ENCODE assay signal across 8 cellular contexts in the genomic region with DNA sequence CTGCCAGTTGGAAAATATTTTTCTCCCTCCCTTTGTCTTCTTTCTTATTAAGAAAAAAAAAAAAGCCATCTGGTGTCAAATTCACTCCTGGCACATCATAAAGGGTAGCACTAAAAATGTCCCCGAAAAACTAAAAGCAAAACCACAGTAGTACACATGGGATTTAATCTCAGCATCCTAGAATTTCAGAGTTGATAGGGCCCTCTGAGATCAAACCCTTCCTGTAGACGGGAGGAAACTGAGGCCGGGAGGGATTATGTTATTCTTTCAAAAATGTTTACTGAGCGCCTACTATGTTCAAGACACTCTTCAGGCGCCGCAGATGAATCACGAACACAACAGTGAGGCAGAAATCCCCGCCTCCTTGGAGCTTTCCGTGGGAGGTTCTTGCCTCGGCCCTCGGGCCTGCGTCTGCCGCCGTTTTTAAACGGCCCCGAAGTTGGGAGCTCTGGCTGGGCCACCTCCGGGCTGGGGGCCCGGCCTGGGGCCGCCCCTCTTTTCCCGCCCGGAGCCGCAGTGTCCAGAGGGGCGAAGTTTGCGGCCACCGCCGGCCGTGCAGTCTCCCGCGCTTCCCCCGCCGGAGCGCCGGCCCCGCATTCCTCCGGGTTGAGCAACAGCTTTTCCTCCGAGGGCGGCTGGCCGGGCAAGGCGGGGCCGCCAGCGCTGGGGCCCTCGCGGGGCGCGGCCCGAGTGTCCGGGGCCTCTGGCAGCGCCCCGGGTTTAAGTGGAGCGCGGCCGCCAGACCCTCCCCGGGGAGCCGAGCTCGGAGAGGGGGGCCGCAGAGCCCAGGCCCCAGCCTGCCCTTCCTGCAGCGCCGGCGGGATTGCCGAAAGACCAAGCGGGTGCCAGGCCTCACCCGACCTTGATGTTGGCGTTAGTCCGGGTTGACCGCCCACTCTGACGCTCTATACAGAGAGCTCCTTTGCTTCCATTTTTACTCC. TPM values are rescaled to one million over a fixed set of nuclear protein-coding genes. Genes with fewer than 3 reads are reported as not detected.
DNase-seq lines count a peak whose midpoint lies in the region; ATAC-seq and TF ChIP-seq lines count a peak whose summit lies in the region.

No MANE protein-coding gene starts in this region.

- H3K4me3 ChIP-seq in AG09309 (ENCODE audit: control insufficient read depth, low read depth, low read length) (peak overlapping the region; percentile 47), hepatocyte (peak overlapping the region; percentile 25), sigmoid colon (peak overlapping the region; percentile 38 to 63 (median 54))

- peaks cover 12% of the 10 kb centered on the region for H3K4me1 Mint-ChIP-seq in T-helper 17 cell

- no peaks in the 10 kb centered on the region for H3K79me2 ChIP-seq in hepatocyte

- peak in 2 of 4 donors; percentile 2 to 12 for TF ChIP-seq EP300 in sigmoid colon (IDR thresholded peaks at IDR 0.05)

- WGBS in hepatocyte (ENCODE audit: low lambda C conversion rate, missing lambda C conversion rate), result 7% methylated on average over 41 of the region's 66 CpGs
- 1 to 3% methylated on average over 66 of the region's 66 CpGs for WGBS in sigmoid colon, 2 donors

- peak overlapping the region; percentile 91 for H3K4me3 Mint-ChIP-seq in T-helper 17 cell

- H3K27ac Mint-ChIP-seq in T-helper 17 cell, result peak overlapping the region; percentile 16

- H4K20me1 ChIP-seq in hepatocyte (ENCODE audit: insufficient read depth, poor library complexity, severe bottlenecking), result no peaks in the 10 kb centered on the region

- H3K36me3 Mint-ChIP-seq in T-helper 17 cell (ENCODE audit: low read depth), result peaks cover 3% of the 10 kb centered on the region

- peak overlapping the region; percentile 83 for H3K4me2 ChIP-seq in hepatocyte

- peak overlapping the region; percentile 92 for H3K27ac ChIP-seq in hepatocyte
- peak overlapping the region; percentile 90 to 99 (median 96) for H3K27ac ChIP-seq in sigmoid colon

- H3K27me3 Mint-ChIP-seq in T-helper 17 cell, result peaks cover 20% of the 10 kb centered on the region

- no peaks in the 10 kb centered on the region for H3K9me2 ChIP-seq in hepatocyte (replicated peaks; ENCODE audit: insufficient read depth)

- ATAC-seq in GM19043 (IDR thresholded peaks at IDR 0.05; ENCODE audit: low read depth, unreplicated experiment) (peak; percentile 57), HG03439 (IDR thresholded peaks at IDR 0.05; ENCODE audit: unreplicated experiment) (peak; percentile 76), T-helper 17 cell (peak; percentile 91)

- intact Hi-C loops in sigmoid colon (cut with DNase I), result loop anchor here (2.0 kb wide), 1 partner anchor 14 kb away; no protein-coding TSS in a partner anchor

- H3K9me3 ChIP-seq in T-helper 17 cell (ENCODE audit: control insufficient read depth, low read length, poor library complexity, severe bottlenecking) (no peaks in the 10 kb centered on the region), hepatocyte (ENCODE audit: low read depth) (no peaks in the 10 kb centered on the region), sigmoid colon (no peaks in the 10 kb centered on the region)

- TF ChIP-seq POLR2A in sigmoid colon (IDR thresholded peaks at IDR 0.05), result peak; percentile 51 to 65

- H3K27me3 ChIP-seq in hepatocyte (no peaks in the 10 kb centered on the region), sigmoid colon (no peaks in the 10 kb centered on the region)

- no peak for TF ChIP-seq CTCF in AG09309 (IDR thresholded peaks at IDR 0.05; ENCODE audit: control insufficient read depth, insufficient read depth, low read depth, low read length, missing control alignments)
- TF ChIP-seq CTCF in hepatocyte (IDR thresholded peaks at IDR 0.05; ENCODE audit: poor library complexity), result no peak
- TF ChIP-seq CTCF in sigmoid colon (IDR thresholded peaks at IDR 0.05), result no peak

- H3K36me3 ChIP-seq in hepatocyte (replicated peaks; ENCODE audit: insufficient read depth, low read depth), result no peaks in the 10 kb centered on the region
- H3K36me3 ChIP-seq in sigmoid colon, result no peaks in the 10 kb centered on the region

- no peak for DNase-seq in AG09309 (ENCODE audit: low read depth)
- peak; percentile 14 to 29 (median 21) for DNase-seq in T-helper 17 cell
- DNase-seq in astrocyte of the hippocampus (ENCODE audit: low read depth, low spot score), result peak; percentile 92
- DNase-seq in hepatocyte (ENCODE audit: low spot score), result peak; percentile 87
- peak; percentile 91 for DNase-seq in sigmoid colon
- DNase-seq in DMS79 (lab: John Stamatoyannopoulos, UW), result no peak

- peak overlapping the region; percentile 62 for H2AFZ ChIP-seq in hepatocyte

- H3K4me1 ChIP-seq in hepatocyte (ENCODE audit: insufficient read depth), result peaks cover 38% of the 10 kb centered on the region
- H3K4me1 ChIP-seq in sigmoid colon, result peaks cover 0 to 60% (median 46%) of the 10 kb centered on the region in 4 donors

RNA-seq across cellular contexts. Expression of gene CTDSP2, which starts 18.6 kb away (rescaled TPM):
- total RNA-seq in T-helper 17 cell, result 100 to 1,000 TPM; 114 to 132 TPM
- total RNA-seq in hepatocyte, result 96.8 and 107 TPM in 2 replicates
- polyA plus RNA-seq in hepatocyte, result 59.3 and 75.9 TPM in 2 replicates
- 100 to 1,000 TPM; 121 to 183 (median 135) TPM for total RNA-seq in sigmoid colon
- 100 to 1,000 TPM in 2 of 3 donors, 10 to 100 TPM in 1; 85.3 to 122 (median 105) TPM for polyA plus RNA-seq in sigmoid colon

RNA-seq across cellular contexts. Expression of gene AVIL, which starts 46.5 kb away (rescaled TPM):
- 1 to 10 TPM; 1.3 to 1.4 TPM for total RNA-seq in T-helper 17 cell
- 1.0 and 2.4 TPM in 2 replicates for total RNA-seq in hepatocyte
- polyA plus RNA-seq in hepatocyte, result 0.93 and 1.3 TPM in 2 replicates
- total RNA-seq in sigmoid colon, result 10 to 100 TPM in 1 of 4 donors, 1 to 10 TPM in 3; 2.1 to 12.2 (median 5.1) TPM
- 10 to 100 TPM in 1 of 3 donors, 1 to 10 TPM in 2; 6.2 to 11.4 (median 8.3) TPM for polyA plus RNA-seq in sigmoid colon

Comparison
In these comparisons a context has a peak if more than half of its experiments do, and no peak if none do; other contexts are left out.
1. DNase-seq: peak in T-helper 17 cell (3 of 3), astrocyte of the hippocampus (single experiment), hepatocyte (single experiment) and sigmoid colon (single experiment); none in AG09309 (single experiment) and DMS79 (single experiment).
2. Peak in every context shown above with its lines, with median percentiles within 50 percentile points of each other: H3K4me3 ChIP-seq and ATAC-seq.